Comparison of ENCODE assay signal across 1 cellular context in the genomic region with DNA sequence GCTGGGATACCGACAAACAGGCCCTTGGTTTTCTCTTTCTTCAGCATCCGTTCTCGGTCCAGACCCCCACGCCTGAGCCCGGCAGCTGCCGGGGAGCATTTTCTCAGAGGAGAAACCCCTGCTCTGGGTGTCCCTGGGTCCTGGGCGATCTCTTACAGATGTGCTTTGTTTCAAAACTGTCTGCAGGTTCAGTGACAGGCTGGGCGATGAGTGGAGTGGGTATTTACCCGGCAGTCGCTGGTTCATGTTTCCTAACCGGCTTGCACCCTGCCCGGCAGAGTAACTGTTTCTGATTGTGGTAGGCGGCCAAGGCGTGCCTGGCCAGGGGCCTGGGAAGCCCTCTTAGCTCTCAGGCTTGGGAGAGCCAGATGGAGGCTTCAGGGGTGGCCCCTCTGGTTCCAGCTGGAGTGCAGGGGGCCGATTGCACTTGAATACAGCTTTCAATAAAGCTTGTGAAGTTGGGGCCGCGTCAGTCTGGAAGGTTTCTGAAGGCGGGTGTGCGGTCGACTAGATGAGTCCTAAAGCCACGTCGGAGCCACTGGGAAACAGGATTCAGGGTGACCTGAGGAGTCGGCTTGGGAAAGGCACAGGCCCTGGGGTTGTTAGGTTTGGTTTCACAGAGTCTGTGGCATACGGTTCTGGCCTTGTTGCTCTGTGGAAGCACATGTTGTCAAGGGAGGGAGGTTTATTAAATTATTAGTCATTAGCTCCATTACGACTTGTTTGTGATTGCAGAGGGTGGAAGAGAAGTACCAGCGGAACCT.
TF ChIP-seq lines count a peak whose summit lies in the region.

No MANE protein-coding gene starts in this region.

TF ChIP-seq in GM23338, 12 proteins besides CTCF, POLR2A, EP300 and RAD21 (continued from another document):
- TF ChIP-seq, protein P1, sequence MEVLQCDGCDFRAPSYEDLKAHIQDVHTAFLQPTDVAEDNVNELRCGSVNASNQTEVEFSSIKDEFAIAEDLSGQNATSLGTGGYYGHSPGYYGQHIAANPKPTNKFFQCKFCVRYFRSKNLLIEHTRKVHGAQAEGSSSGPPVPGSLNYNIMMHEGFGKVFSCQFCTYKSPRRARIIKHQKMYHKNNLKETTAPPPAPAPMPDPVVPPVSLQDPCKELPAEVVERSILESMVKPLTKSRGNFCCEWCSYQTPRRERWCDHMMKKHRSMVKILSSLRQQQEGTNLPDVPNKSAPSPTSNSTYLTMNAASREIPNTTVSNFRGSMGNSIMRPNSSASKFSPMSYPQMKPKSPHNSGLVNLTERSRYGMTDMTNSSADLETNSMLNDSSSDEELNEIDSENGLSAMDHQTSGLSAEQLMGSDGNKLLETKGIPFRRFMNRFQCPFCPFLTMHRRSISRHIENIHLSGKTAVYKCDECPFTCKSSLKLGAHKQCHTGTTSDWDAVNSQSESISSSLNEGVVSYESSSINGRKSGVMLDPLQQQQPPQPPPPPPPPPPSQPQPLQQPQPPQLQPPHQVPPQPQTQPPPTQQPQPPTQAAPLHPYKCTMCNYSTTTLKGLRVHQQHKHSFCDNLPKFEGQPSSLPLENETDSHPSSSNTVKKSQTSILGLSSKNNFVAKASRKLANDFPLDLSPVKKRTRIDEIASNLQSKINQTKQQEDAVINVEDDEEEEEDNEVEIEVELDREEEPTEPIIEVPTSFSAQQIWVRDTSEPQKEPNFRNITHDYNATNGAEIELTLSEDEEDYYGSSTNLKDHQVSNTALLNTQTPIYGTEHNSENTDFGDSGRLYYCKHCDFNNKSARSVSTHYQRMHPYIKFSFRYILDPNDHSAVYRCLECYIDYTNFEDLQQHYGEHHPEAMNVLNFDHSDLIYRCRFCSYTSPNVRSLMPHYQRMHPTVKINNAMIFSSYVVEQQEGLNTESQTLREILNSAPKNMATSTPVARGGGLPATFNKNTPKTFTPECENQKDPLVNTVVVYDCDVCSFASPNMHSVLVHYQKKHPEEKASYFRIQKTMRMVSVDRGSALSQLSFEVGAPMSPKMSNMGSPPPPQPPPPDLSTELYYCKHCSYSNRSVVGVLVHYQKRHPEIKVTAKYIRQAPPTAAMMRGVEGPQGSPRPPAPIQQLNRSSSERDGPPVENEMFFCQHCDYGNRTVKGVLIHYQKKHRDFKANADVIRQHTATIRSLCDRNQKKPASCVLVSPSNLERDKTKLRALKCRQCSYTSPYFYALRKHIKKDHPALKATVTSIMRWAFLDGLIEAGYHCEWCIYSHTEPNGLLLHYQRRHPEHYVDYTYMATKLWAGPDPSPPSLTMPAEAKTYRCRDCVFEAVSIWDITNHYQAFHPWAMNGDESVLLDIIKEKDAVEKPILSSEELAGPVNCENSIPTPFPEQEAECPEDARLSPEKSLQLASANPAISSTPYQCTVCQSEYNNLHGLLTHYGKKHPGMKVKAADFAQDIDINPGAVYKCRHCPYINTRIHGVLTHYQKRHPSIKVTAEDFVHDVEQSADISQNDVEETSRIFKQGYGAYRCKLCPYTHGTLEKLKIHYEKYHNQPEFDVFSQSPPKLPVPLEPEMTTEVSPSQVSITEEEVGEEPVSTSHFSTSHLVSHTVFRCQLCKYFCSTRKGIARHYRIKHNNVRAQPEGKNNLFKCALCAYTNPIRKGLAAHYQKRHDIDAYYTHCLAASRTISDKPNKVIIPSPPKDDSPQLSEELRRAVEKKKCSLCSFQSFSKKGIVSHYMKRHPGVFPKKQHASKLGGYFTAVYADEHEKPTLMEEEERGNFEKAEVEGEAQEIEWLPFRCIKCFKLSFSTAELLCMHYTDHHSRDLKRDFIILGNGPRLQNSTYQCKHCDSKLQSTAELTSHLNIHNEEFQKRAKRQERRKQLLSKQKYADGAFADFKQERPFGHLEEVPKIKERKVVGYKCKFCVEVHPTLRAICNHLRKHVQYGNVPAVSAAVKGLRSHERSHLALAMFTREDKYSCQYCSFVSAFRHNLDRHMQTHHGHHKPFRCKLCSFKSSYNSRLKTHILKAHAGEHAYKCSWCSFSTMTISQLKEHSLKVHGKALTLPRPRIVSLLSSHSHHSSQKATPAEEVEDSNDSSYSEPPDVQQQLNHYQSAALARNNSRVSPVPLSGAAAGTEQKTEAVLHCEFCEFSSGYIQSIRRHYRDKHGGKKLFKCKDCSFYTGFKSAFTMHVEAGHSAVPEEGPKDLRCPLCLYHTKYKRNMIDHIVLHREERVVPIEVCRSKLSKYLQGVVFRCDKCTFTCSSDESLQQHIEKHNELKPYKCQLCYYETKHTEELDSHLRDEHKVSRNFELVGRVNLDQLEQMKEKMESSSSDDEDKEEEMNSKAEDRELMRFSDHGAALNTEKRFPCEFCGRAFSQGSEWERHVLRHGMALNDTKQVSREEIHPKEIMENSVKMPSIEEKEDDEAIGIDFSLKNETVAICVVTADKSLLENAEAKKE (CRISPR knock-in tag; IDR thresholded peaks at IDR 0.05) = no peak
- TF ChIP-seq EZH2phosphoT487 (IDR thresholded peaks at IDR 0.05; ENCODE audit: unreplicated experiment) (no peak), ZNF331 (CRISPR knock-in tag; IDR thresholded peaks at IDR 0.05; ENCODE audit: low read depth) (no peak)
- TF ChIP-seq, protein P2, sequence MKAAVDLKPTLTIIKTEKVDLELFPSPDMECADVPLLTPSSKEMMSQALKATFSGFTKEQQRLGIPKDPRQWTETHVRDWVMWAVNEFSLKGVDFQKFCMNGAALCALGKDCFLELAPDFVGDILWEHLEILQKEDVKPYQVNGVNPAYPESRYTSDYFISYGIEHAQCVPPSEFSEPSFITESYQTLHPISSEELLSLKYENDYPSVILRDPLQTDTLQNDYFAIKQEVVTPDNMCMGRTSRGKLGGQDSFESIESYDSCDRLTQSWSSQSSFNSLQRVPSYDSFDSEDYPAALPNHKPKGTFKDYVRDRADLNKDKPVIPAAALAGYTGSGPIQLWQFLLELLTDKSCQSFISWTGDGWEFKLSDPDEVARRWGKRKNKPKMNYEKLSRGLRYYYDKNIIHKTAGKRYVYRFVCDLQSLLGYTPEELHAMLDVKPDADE (IDR thresholded peaks at IDR 0.05) = no peak
